ENCODE assay signal across 19 cellular contexts in genomic region chr11:5486421-5486820, GRCh38. TPM values are rescaled to one million over a fixed set of nuclear protein-coding genes. Genes with fewer than 3 reads are reported as not detected.
A peak's percentile ranks its signal among the peaks of the same experiment; 100 is the strongest.
DNase-seq lines count a peak whose midpoint lies in the region; ATAC-seq lines count a peak whose summit lies in the region.
"Had no signal": no experiment of that assay in that cellular context is flagged by ENCODE, and none has a peak within 500 bp of the region (broad histone marks: within the 10 kb centered on the region; RNA-seq: fewer than 3 reads in every experiment).

No MANE protein-coding gene starts in this region.

- no peak overlapping the region for H2AK5ac ChIP-seq in mesendoderm (ENCODE audit: low read length)

- no peak overlapping the region for H4K5ac ChIP-seq in mesendoderm (ENCODE audit: low read length)

- no peaks in the 10 kb centered on the region for H3K36me3 Mint-ChIP-seq in activated CD4-positive, alpha-beta T cell treated with anti-CD3 and anti-CD28 coated beads for 36 hours (ENCODE audit: low read depth)
- H3K36me3 Mint-ChIP-seq in activated CD4-positive, alpha-beta T cell treated with anti-CD3 and anti-CD28 coated beads, Interleukin-2, amount 10 ng/mL, durations not matched to agents 7 days and 5 days (ENCODE audit: low read depth): no peaks in the 10 kb centered on the region
- H3K36me3 Mint-ChIP-seq in activated naive CD4-positive, alpha-beta T cell treated with anti-CD3 and anti-CD28 coated beads for 36 hours (ENCODE audit: low read depth): no peaks in the 10 kb centered on the region

- H3K27me3 ChIP-seq in mesendoderm (ENCODE audit: insufficient read depth, low read length, poor library complexity): no peaks in the 10 kb centered on the region
- H3K27me3 ChIP-seq: BE2C had no signal

- no peak overlapping the region for H3K4me2 ChIP-seq in mesendoderm (ENCODE audit: low read length)

- H2BK120ac ChIP-seq in mesendoderm (ENCODE audit: low read depth, low read length): no peak overlapping the region

- H2BK15ac ChIP-seq in mesendoderm (replicated peaks; ENCODE audit: low read depth): no peak overlapping the region

- no peak overlapping the region for H2BK5ac ChIP-seq in mesendoderm (ENCODE audit: low read length)

- DNase-seq in activated CD4-positive, alpha-beta T cell treated with anti-CD3 and anti-CD28 coated beads for 36 hours: peak; percentile 52
- DNase-seq in activated CD4-positive, alpha-beta T cell treated with anti-CD3 and anti-CD28 coated beads, Interleukin-2, amount 10 ng/mL, durations not matched to agents 7 days and 5 days: no peak
- peak; percentile 10 for DNase-seq in activated naive CD4-positive, alpha-beta T cell treated with anti-CD3 and anti-CD28 coated beads for 36 hours
- DNase-seq in activated naive CD4-positive, alpha-beta T cell treated with Interleukin-2 at 50 U/mL for 16 hours: no peak
- peak; percentile 22 for DNase-seq in NCI-H226
- DNase-seq in mesendoderm: peak; percentile 26
- DNase-seq: 8988T; BE2C; CD4-positive, alpha-beta T cell; DMS53; MV-4-11; NCI-H1417; NCI-H187 treated with DMSO at 0.1 percent for 48 hours; NCI-H446 treated with DMSO at 0.1 percent for 48 hours; NK-92 treated with Interleukin-12 subunit alpha and Interleukin-12 subunit beta, amount 100 ng/mL, for 24 hours had no signal

- no peaks in the 10 kb centered on the region for H3K79me2 ChIP-seq in mesendoderm (ENCODE audit: control insufficient read depth, insufficient read depth, low read length)

- intact Hi-C loops in activated CD4-positive, alpha-beta T cell treated with anti-CD3 and anti-CD28 coated beads for 36 hours (cut with DNase I, micrococcal nuclease): no loop called here
- intact Hi-C loops in activated naive CD4-positive, alpha-beta T cell treated with anti-CD3 and anti-CD28 coated beads for 36 hours (cut with micrococcal nuclease): no loop called here

- no peak overlapping the region for H3K18ac ChIP-seq in mesendoderm (ENCODE audit: low read length)

- H3K9ac ChIP-seq in mesendoderm (ENCODE audit: low read length): no peak overlapping the region

- CTCF ChIA-PET in activated CD4-positive, alpha-beta T cell treated with anti-CD3 and anti-CD28 coated beads for 36 hours (lab: Charles Lee): interaction anchor here (0.9 kb wide), 1 partner anchor 10 kb away, joined by 3 read pairs; no protein-coding TSS in a partner anchor
- CTCF ChIA-PET in activated CD4-positive, alpha-beta T cell treated with anti-CD3 and anti-CD28 coated beads, Interleukin-2, amount 10 ng/mL, durations not matched to agents 7 days and 5 days (lab: Charles Lee): no interaction called here
- CTCF ChIA-PET in activated naive CD4-positive, alpha-beta T cell treated with anti-CD3 and anti-CD28 coated beads for 36 hours (lab: Charles Lee): interaction anchor here (1.2 kb wide), 1 partner anchor 9 kb away, joined by 5 read pairs; no protein-coding TSS in a partner anchor

- peak; percentile 88 for ATAC-seq in activated CD4-positive, alpha-beta T cell treated with anti-CD3 and anti-CD28 coated beads for 36 hours
- ATAC-seq in HG03045 (IDR thresholded peaks at IDR 0.05; ENCODE audit: unreplicated experiment): no peak
- ATAC-seq in HG03025 (IDR thresholded peaks at IDR 0.05; ENCODE audit: low FRiP score, unreplicated experiment): no peak

- H3K9me3 Mint-ChIP-seq in activated CD4-positive, alpha-beta T cell treated with anti-CD3 and anti-CD28 coated beads for 36 hours (ENCODE audit: low read depth): no peaks in the 10 kb centered on the region
- no peaks in the 10 kb centered on the region for H3K9me3 Mint-ChIP-seq in activated CD4-positive, alpha-beta T cell treated with anti-CD3 and anti-CD28 coated beads, Interleukin-2, amount 10 ng/mL, durations not matched to agents 7 days and 5 days
- no peaks in the 10 kb centered on the region for H3K9me3 Mint-ChIP-seq in activated naive CD4-positive, alpha-beta T cell treated with anti-CD3 and anti-CD28 coated beads for 36 hours
- H3K9me3 Mint-ChIP-seq: CD4-positive, alpha-beta T cell had no signal

- H3K27me3 Mint-ChIP-seq in activated CD4-positive, alpha-beta T cell treated with anti-CD3 and anti-CD28 coated beads for 36 hours: no peaks in the 10 kb centered on the region
- peaks cover 7% of the 10 kb centered on the region for H3K27me3 Mint-ChIP-seq in activated CD4-positive, alpha-beta T cell treated with anti-CD3 and anti-CD28 coated beads, Interleukin-2, amount 10 ng/mL, durations not matched to agents 7 days and 5 days
- H3K27me3 Mint-ChIP-seq in activated naive CD4-positive, alpha-beta T cell treated with anti-CD3 and anti-CD28 coated beads for 36 hours (ENCODE audit: low read depth): peaks cover 7% of the 10 kb centered on the region

- H3K27ac ChIP-seq in mesendoderm (ENCODE audit: low read depth, low read length): no peak overlapping the region

- H3K27ac Mint-ChIP-seq in activated CD4-positive, alpha-beta T cell treated with anti-CD3 and anti-CD28 coated beads for 36 hours: no peak overlapping the region
- no peak overlapping the region for H3K27ac Mint-ChIP-seq in activated CD4-positive, alpha-beta T cell treated with anti-CD3 and anti-CD28 coated beads, Interleukin-2, amount 10 ng/mL, durations not matched to agents 7 days and 5 days
- no peak overlapping the region for H3K27ac Mint-ChIP-seq in activated naive CD4-positive, alpha-beta T cell treated with anti-CD3 and anti-CD28 coated beads for 36 hours
- H3K27ac Mint-ChIP-seq: CD4-positive, alpha-beta T cell had no signal

- H4K8ac ChIP-seq in mesendoderm (ENCODE audit: low read depth, low read length): no peak overlapping the region

- H3K56ac ChIP-seq in mesendoderm (ENCODE audit: low read length): no peak overlapping the region

- no peaks in the 10 kb centered on the region for H3K4me1 ChIP-seq in mesendoderm (ENCODE audit: control insufficient read depth, low read depth, low read length)
- H3K4me1 ChIP-seq: BE2C, HAP-1 had no signal

- no peak overlapping the region for H3K4me3 ChIP-seq in mesendoderm (ENCODE audit: low read length)
- H3K4me3 ChIP-seq: HAP-1 had no signal

- peaks cover 2% of the 10 kb centered on the region for H3K4me1 Mint-ChIP-seq in activated CD4-positive, alpha-beta T cell treated with anti-CD3 and anti-CD28 coated beads for 36 hours
- no peaks in the 10 kb centered on the region for H3K4me1 Mint-ChIP-seq in activated CD4-positive, alpha-beta T cell treated with anti-CD3 and anti-CD28 coated beads, Interleukin-2, amount 10 ng/mL, durations not matched to agents 7 days and 5 days
- peaks cover 2% of the 10 kb centered on the region for H3K4me1 Mint-ChIP-seq in activated naive CD4-positive, alpha-beta T cell treated with anti-CD3 and anti-CD28 coated beads for 36 hours (ENCODE audit: low read depth)

- H3K79me1 ChIP-seq in mesendoderm (ENCODE audit: low read length): no peaks in the 10 kb centered on the region

- POLR2A ChIA-PET in activated CD4-positive, alpha-beta T cell treated with anti-CD3 and anti-CD28 coated beads for 36 hours (lab: Charles Lee): interaction anchor here (0.6 kb wide), 1 partner anchor 256 kb away, joined by 3 read pairs; no protein-coding TSS in a partner anchor
- POLR2A ChIA-PET in activated CD4-positive, alpha-beta T cell treated with anti-CD3 and anti-CD28 coated beads, Interleukin-2, amount 10 ng/mL, durations not matched to agents 7 days and 5 days (lab: Charles Lee): no interaction called here

- no peak overlapping the region for H3K23ac ChIP-seq in mesendoderm (ENCODE audit: low read length)

- no peaks in the 10 kb centered on the region for H3K36me3 ChIP-seq in mesendoderm (ENCODE audit: control insufficient read depth, insufficient read depth, low read length)
- H3K36me3 ChIP-seq: BE2C, HAP-1 had no signal

- H3K4me3 Mint-ChIP-seq in activated CD4-positive, alpha-beta T cell treated with anti-CD3 and anti-CD28 coated beads for 36 hours: no peak overlapping the region
- H3K4me3 Mint-ChIP-seq in activated CD4-positive, alpha-beta T cell treated with anti-CD3 and anti-CD28 coated beads, Interleukin-2, amount 10 ng/mL, durations not matched to agents 7 days and 5 days: no peak overlapping the region
- no peak overlapping the region for H3K4me3 Mint-ChIP-seq in activated naive CD4-positive, alpha-beta T cell treated with anti-CD3 and anti-CD28 coated beads for 36 hours
- H3K4me3 Mint-ChIP-seq: CD4-positive, alpha-beta T cell had no signal

- H3K4ac ChIP-seq in mesendoderm (ENCODE audit: low read depth, low read length): no peak overlapping the region

- WGBS in mesendoderm (ENCODE audit: extremely low coverage, insufficient coverage, low lambda C conversion rate): no CpG with 5 or more reads among the region's 3 CpGs

RNA-seq across cellular contexts. Expression of gene OR52D1, which starts 2.1 kb away (rescaled TPM):
- not detected for total RNA-seq in activated CD4-positive, alpha-beta T cell treated with anti-CD3 and anti-CD28 coated beads for 36 hours
- total RNA-seq in activated CD4-positive, alpha-beta T cell treated with anti-CD3 and anti-CD28 coated beads, Interleukin-2, amount 10 ng/mL, durations not matched to agents 7 days and 5 days: not detected
- not detected for total RNA-seq in activated naive CD4-positive, alpha-beta T cell treated with anti-CD3 and anti-CD28 coated beads for 36 hours
- polyA plus RNA-seq in mesendoderm (2013, experiment 1 of 2): not detected
- polyA plus RNA-seq in mesendoderm (2013, experiment 2 of 2): not detected
- total RNA-seq: CD4-positive, alpha-beta T cell; OCI-LY7 had no signal

RNA-seq across cellular contexts. Expression of gene UBQLN3, which starts 23.3 kb away (rescaled TPM):
- total RNA-seq in activated CD4-positive, alpha-beta T cell treated with anti-CD3 and anti-CD28 coated beads for 36 hours: not detected
- total RNA-seq in activated CD4-positive, alpha-beta T cell treated with anti-CD3 and anti-CD28 coated beads, Interleukin-2, amount 10 ng/mL, durations not matched to agents 7 days and 5 days: not detected
- total RNA-seq in activated naive CD4-positive, alpha-beta T cell treated with anti-CD3 and anti-CD28 coated beads for 36 hours: not detected
- polyA plus RNA-seq in mesendoderm (2013, experiment 1 of 2): not detected
- polyA plus RNA-seq in mesendoderm (2013, experiment 2 of 2): not detected
- total RNA-seq: OCI-LY7 had no signal

RNA-seq across cellular contexts. Expression of gene UBQLNL, which starts 30.1 kb away (rescaled TPM):
- total RNA-seq in activated CD4-positive, alpha-beta T cell treated with anti-CD3 and anti-CD28 coated beads for 36 hours: under 1 TPM; 0.11 to 0.14 TPM
- under 1 TPM; 0.25 to 0.45 TPM for total RNA-seq in activated CD4-positive, alpha-beta T cell treated with anti-CD3 and anti-CD28 coated beads, Interleukin-2, amount 10 ng/mL, durations not matched to agents 7 days and 5 days
- total RNA-seq in activated naive CD4-positive, alpha-beta T cell treated with anti-CD3 and anti-CD28 coated beads for 36 hours: under 1 TPM; 0.15 to 0.26 TPM
- polyA plus RNA-seq in mesendoderm (2013, experiment 1 of 2): 0.06 TPM
- polyA plus RNA-seq in mesendoderm (2013, experiment 2 of 2): 0.03 TPM

RNA-seq across cellular contexts. Expression of gene OR51I2, which starts 37.3 kb away (rescaled TPM):
- total RNA-seq in activated CD4-positive, alpha-beta T cell treated with anti-CD3 and anti-CD28 coated beads for 36 hours: not detected
- not detected for total RNA-seq in activated CD4-positive, alpha-beta T cell treated with anti-CD3 and anti-CD28 coated beads, Interleukin-2, amount 10 ng/mL, durations not matched to agents 7 days and 5 days
- not detected for total RNA-seq in activated naive CD4-positive, alpha-beta T cell treated with anti-CD3 and anti-CD28 coated beads for 36 hours
- polyA plus RNA-seq in mesendoderm (2013, experiment 1 of 2): not detected
- not detected for polyA plus RNA-seq in mesendoderm (2013, experiment 2 of 2)
- total RNA-seq: CD4-positive, alpha-beta T cell; OCI-LY7 had no signal

RNA-seq across cellular contexts. Expression of gene OR51I1, which starts 45.1 kb away (rescaled TPM):
- not detected for total RNA-seq in activated CD4-positive, alpha-beta T cell treated with anti-CD3 and anti-CD28 coated beads for 36 hours
- not detected for total RNA-seq in activated CD4-positive, alpha-beta T cell treated with anti-CD3 and anti-CD28 coated beads, Interleukin-2, amount 10 ng/mL, durations not matched to agents 7 days and 5 days
- total RNA-seq in activated naive CD4-positive, alpha-beta T cell treated with anti-CD3 and anti-CD28 coated beads for 36 hours: not detected
- polyA plus RNA-seq in mesendoderm (2013, experiment 1 of 2): not detected
- not detected for polyA plus RNA-seq in mesendoderm (2013, experiment 2 of 2)
- total RNA-seq: CD4-positive, alpha-beta T cell; OCI-LY7 had no signal

Comparison
In these comparisons a context has a peak if more than half of its experiments do, and no peak if none do; other contexts are left out.
1. DNase-seq: peak in activated CD4-positive, alpha-beta T cell treated with anti-CD3 and anti-CD28 coated beads for 36 hours (single experiment), activated naive CD4-positive, alpha-beta T cell treated with anti-CD3 and anti-CD28 coated beads for 36 hours (single experiment), NCI-H226 (single experiment) and mesendoderm (single experiment); none in activated CD4-positive, alpha-beta T cell treated with anti-CD3 and anti-CD28 coated beads, Interleukin-2, amount 10 ng/mL, durations not matched to agents 7 days and 5 days (single experiment) and activated naive CD4-positive, alpha-beta T cell treated with Interleukin-2 at 50 U/mL for 16 hours (single experiment).